ENCODE assay signal across 1 cellular context in genomic region chr2:23745726-23746105, GRCh38.
TF ChIP-seq lines count a peak whose summit lies in the region.

No MANE protein-coding gene starts in this region.

TF ChIP-seq in IMR-90, 13 proteins besides CTCF, POLR2A, EP300 and RAD21:
- no peak for TF ChIP-seq BHLHE40 (IDR thresholded peaks at IDR 0.05; ENCODE audit: low read depth, low read length)
- no peak for TF ChIP-seq CEBPB (IDR thresholded peaks at IDR 0.05; ENCODE audit: low read depth, low read length)
- TF ChIP-seq CHD1 (IDR thresholded peaks at IDR 0.05; ENCODE audit: low read depth, low read length) = no peak
- TF ChIP-seq SMC3 (IDR thresholded peaks at IDR 0.05; ENCODE audit: low read depth, low read length) = no peak
- TF ChIP-seq FOS (IDR thresholded peaks at IDR 0.05; ENCODE audit: low read depth, low read length) = no peak
TF ChIP-seq in IMR-90: peak in this region for 0.
